ENCODE assay signal across 13 cellular contexts in genomic region chr4:146245246-146245645, GRCh38. TPM values are rescaled to one million over a fixed set of nuclear protein-coding genes. Genes with fewer than 3 reads are reported as not detected.
DNase-seq lines count a peak whose midpoint lies in the region; ATAC-seq and TF ChIP-seq lines count a peak whose summit lies in the region.
"Had no signal": no experiment of that assay in that cellular context is flagged by ENCODE, and none has a peak within 500 bp of the region (broad histone marks: within the 10 kb centered on the region; RNA-seq: fewer than 3 reads in every experiment).

No MANE protein-coding gene starts in this region.

- 48% methylated on average over 3 of the region's 3 CpGs for WGBS in right cardiac atrium
- 61 to 72% methylated on average over 3 of the region's 3 CpGs for WGBS in heart right ventricle, 2 donors
- 60 to 65% methylated on average over 2 to 3 of the region's 3 CpGs for WGBS in upper lobe of left lung, 2 donors

- peaks cover 2% of the 10 kb centered on the region for H3K27me3 Mint-ChIP-seq in activated T-helper 2 cell treated with anti-CD3 and anti-CD28 coated beads, Interferon-gamma antibody, Interleukin-2, Interleukin-4, amounts not matched to agents 10 μg/mL and 5 μg/mL and 100 μg/mL, durations not matched to agents 14 hours and 24 hours and 36 hours (ENCODE audit: low read depth)
- H3K27me3 Mint-ChIP-seq in activated CD4-positive, alpha-beta memory T cell treated with anti-CD3 and anti-CD28 coated beads for 36 hours, result peaks cover 2% of the 10 kb centered on the region

- H3K9me3 ChIP-seq in right cardiac atrium (ENCODE audit: control insufficient read depth, low read length) (no peaks in the 10 kb centered on the region), heart right ventricle (no peaks in the 10 kb centered on the region), upper lobe of left lung (no peaks in the 10 kb centered on the region)
- H3K9me3 ChIP-seq: psoas muscle had no signal

- H3K27ac ChIP-seq in right cardiac atrium (ENCODE audit: low read length) (peak overlapping the region; percentile 85), heart right ventricle (no peak overlapping the region), upper lobe of left lung (peak overlapping the region in 3 of 4 donors; percentile 5 to 34 (median 32))
- H3K27ac ChIP-seq: psoas muscle had no signal

- TF ChIP-seq CTCF in heart right ventricle (IDR thresholded peaks at IDR 0.05) (no peak), upper lobe of left lung (IDR thresholded peaks at IDR 0.05) (no peak)

- TF ChIP-seq POLR2A in upper lobe of left lung (IDR thresholded peaks at IDR 0.05), result no peak

- no peaks in the 10 kb centered on the region for H3K9me3 Mint-ChIP-seq in activated T-helper 2 cell treated with anti-CD3 and anti-CD28 coated beads, Interferon-gamma antibody, Interleukin-2, Interleukin-4, amounts not matched to agents 10 μg/mL and 5 μg/mL and 100 μg/mL, durations not matched to agents 14 hours and 24 hours and 36 hours
- no peaks in the 10 kb centered on the region for H3K9me3 Mint-ChIP-seq in activated CD4-positive, alpha-beta memory T cell treated with anti-CD3 and anti-CD28 coated beads for 36 hours
- H3K9me3 Mint-ChIP-seq: naive thymus-derived CD4-positive, alpha-beta T cell had no signal

- no peaks in the 10 kb centered on the region for H3K36me3 ChIP-seq in heart right ventricle
- no peaks in the 10 kb centered on the region for H3K36me3 ChIP-seq in upper lobe of left lung

- ATAC-seq in right cardiac atrium (peak; percentile 1 to 2), heart right ventricle (no peak), upper lobe of left lung (ENCODE audit: low FRiP score in 2 of 2) (peak; percentile 6 to 44)
- ATAC-seq: naive thymus-derived CD4-positive, alpha-beta T cell; psoas muscle had no signal

- no peaks in the 10 kb centered on the region for H3K27me3 ChIP-seq in right cardiac atrium (ENCODE audit: control insufficient read depth, insufficient read depth)
- H3K27me3 ChIP-seq in heart right ventricle, result no peaks in the 10 kb centered on the region
- no peaks in the 10 kb centered on the region for H3K27me3 ChIP-seq in upper lobe of left lung

- peaks cover 54% of the 10 kb centered on the region for H3K4me1 Mint-ChIP-seq in activated T-helper 2 cell treated with anti-CD3 and anti-CD28 coated beads, Interferon-gamma antibody, Interleukin-2, Interleukin-4, amounts not matched to agents 10 μg/mL and 5 μg/mL and 100 μg/mL, durations not matched to agents 14 hours and 24 hours and 36 hours (ENCODE audit: low read depth)
- H3K4me1 Mint-ChIP-seq in activated CD4-positive, alpha-beta memory T cell treated with anti-CD3 and anti-CD28 coated beads for 36 hours (ENCODE audit: low read depth), result peaks cover 36% of the 10 kb centered on the region

- DNase-seq in right cardiac atrium (peak in 2 of 3 donors; percentile 46 to 76), heart right ventricle (no peak), kidney glomerular epithelial cell (lab: John Stamatoyannopoulos, UW) (peak; percentile 30), upper lobe of left lung (no peak), A172 (ENCODE audit: low spot score) (no peak), SKM-1 treated with dmso at 0.1 percent for 144 hours (lab: John Stamatoyannopoulos, UW; ENCODE audit: unreplicated experiment) (no peak)
- DNase-seq in activated T-helper 2 cell treated with anti-CD3 and anti-CD28 coated beads, Interferon-gamma antibody, Interleukin-2, Interleukin-4, amounts not matched to agents 10 μg/mL and 5 μg/mL and 100 μg/mL, durations not matched to agents 14 hours and 24 hours and 36 hours (ENCODE audit: low spot score), result no peak
- DNase-seq in activated CD4-positive, alpha-beta memory T cell treated with anti-CD3 and anti-CD28 coated beads for 36 hours, result no peak
- DNase-seq: activated CD4-positive, alpha-beta T cell treated with anti-CD3 and anti-CD28 coated beads, Interleukin-2, amount 50 U/mL, for 48 hours; naive thymus-derived CD4-positive, alpha-beta T cell; NCI-H526 had no signal

- no peak overlapping the region for H3K4me3 Mint-ChIP-seq in activated T-helper 2 cell treated with anti-CD3 and anti-CD28 coated beads, Interferon-gamma antibody, Interleukin-2, Interleukin-4, amounts not matched to agents 10 μg/mL and 5 μg/mL and 100 μg/mL, durations not matched to agents 14 hours and 24 hours and 36 hours (ENCODE audit: low read depth)
- no peak overlapping the region for H3K4me3 Mint-ChIP-seq in activated CD4-positive, alpha-beta memory T cell treated with anti-CD3 and anti-CD28 coated beads for 36 hours
- H3K4me3 Mint-ChIP-seq: naive thymus-derived CD4-positive, alpha-beta T cell had no signal

- TF ChIP-seq EP300 in upper lobe of left lung (IDR thresholded peaks at IDR 0.05), result no peak

- intact Hi-C loops in right cardiac atrium (cut with DNase I) (no loop called here), heart right ventricle (cut with DNase I) (loop anchor here in 1 of 10 donors (5.0 kb wide), 1 partner anchor 92 kb away; no protein-coding TSS in a partner anchor)
- intact Hi-C loops in activated T-helper 2 cell treated with anti-CD3 and anti-CD28 coated beads, Interferon-gamma antibody, Interleukin-2, Interleukin-4, amounts not matched to agents 10 μg/mL and 5 μg/mL and 100 μg/mL, durations not matched to agents 14 hours and 24 hours and 36 hours (cut with micrococcal nuclease), result no loop called here
- intact Hi-C loops in activated CD4-positive, alpha-beta memory T cell treated with anti-CD3 and anti-CD28 coated beads for 36 hours (cut with micrococcal nuclease), result no loop called here

- peak overlapping the region; percentile 80 for H3K27ac Mint-ChIP-seq in activated T-helper 2 cell treated with anti-CD3 and anti-CD28 coated beads, Interferon-gamma antibody, Interleukin-2, Interleukin-4, amounts not matched to agents 10 μg/mL and 5 μg/mL and 100 μg/mL, durations not matched to agents 14 hours and 24 hours and 36 hours
- no peak overlapping the region for H3K27ac Mint-ChIP-seq in activated CD4-positive, alpha-beta memory T cell treated with anti-CD3 and anti-CD28 coated beads for 36 hours

- POLR2A ChIA-PET in activated CD4-positive, alpha-beta memory T cell treated with anti-CD3 and anti-CD28 coated beads for 36 hours (lab: Charles Lee), result no interaction called here

- no peak overlapping the region for H3K4me3 ChIP-seq in right cardiac atrium (ENCODE audit: low read length)
- no peak overlapping the region for H3K4me3 ChIP-seq in heart right ventricle
- no peak overlapping the region for H3K4me3 ChIP-seq in upper lobe of left lung
- H3K4me3 ChIP-seq: psoas muscle had no signal

- no peaks in the 10 kb centered on the region for H3K36me3 Mint-ChIP-seq in activated T-helper 2 cell treated with anti-CD3 and anti-CD28 coated beads, Interferon-gamma antibody, Interleukin-2, Interleukin-4, amounts not matched to agents 10 μg/mL and 5 μg/mL and 100 μg/mL, durations not matched to agents 14 hours and 24 hours and 36 hours (ENCODE audit: low read depth)
- no peaks in the 10 kb centered on the region for H3K36me3 Mint-ChIP-seq in activated CD4-positive, alpha-beta memory T cell treated with anti-CD3 and anti-CD28 coated beads for 36 hours
- H3K36me3 Mint-ChIP-seq: naive thymus-derived CD4-positive, alpha-beta T cell had no signal

- H3K4me1 ChIP-seq in right cardiac atrium (ENCODE audit: control insufficient read depth, insufficient read depth, low read length) (peaks cover 12% of the 10 kb centered on the region), heart right ventricle (peaks cover 8 to 58% (median 42%) of the 10 kb centered on the region in 9 donors), upper lobe of left lung (peaks cover 36 to 63% (median 37%) of the 10 kb centered on the region in 4 donors)

- CTCF ChIA-PET in activated CD4-positive, alpha-beta memory T cell treated with anti-CD3 and anti-CD28 coated beads for 36 hours (lab: Charles Lee), result interaction anchor here (1.1 to 1.4 kb wide), 2 partner anchors 14 to 774 kb away, joined by 3 read pairs; no protein-coding TSS in a partner anchor

RNA-seq across cellular contexts. Expression of gene REELD1, which starts 30.9 kb away (rescaled TPM):
- total RNA-seq in right cardiac atrium (under 1 TPM in 1 of 4 donors, not detected in 3; 0.17 TPM), heart right ventricle (under 1 TPM in 4 of 10 donors, not detected in 6; 0.12 to 0.25 (median 0.22) TPM), upper lobe of left lung (1 to 10 TPM in 2 of 6 donors, under 1 TPM in 4; 0.26 to 2.1 (median 0.73) TPM)
- polyA plus RNA-seq in right cardiac atrium (0.18 TPM), heart right ventricle (1 to 10 TPM in 1 of 2 donors, under 1 TPM in 1; 0.12 to 1.4 TPM)
- not detected in 2 replicates for total RNA-seq in activated T-helper 2 cell treated with anti-CD3 and anti-CD28 coated beads, Interferon-gamma antibody, Interleukin-2, Interleukin-4, amounts not matched to agents 10 μg/mL and 5 μg/mL and 100 μg/mL, durations not matched to agents 14 hours and 24 hours and 36 hours
- total RNA-seq in A172 (2014; rRNA removed; shearing (Covaris generic)), result not detected in 2 replicates
- total RNA-seq in activated CD4-positive, alpha-beta memory T cell treated with anti-CD3 and anti-CD28 coated beads for 36 hours, result under 1 TPM in 1 of 2 experiments, not detected in 1; 0.21 TPM
- total RNA-seq: lung microvascular endothelial cell had no signal

Comparison
In these comparisons a context has a peak if more than half of its experiments do, and no peak if none do; other contexts are left out.
1. ATAC-seq: peak in right cardiac atrium (2 of 2) and upper lobe of left lung (2 of 2); none in heart right ventricle (0 of 8).
2. DNase-seq: peak in right cardiac atrium (2 of 3) and kidney glomerular epithelial cell (single experiment); none in heart right ventricle (0 of 2), activated T-helper 2 cell treated with anti-CD3 and anti-CD28 coated beads, Interferon-gamma antibody, Interleukin-2, Interleukin-4, amounts not matched to agents 10 μg/mL and 5 μg/mL and 100 μg/mL, durations not matched to agents 14 hours and 24 hours and 36 hours (single experiment), upper lobe of left lung (0 of 2), A172 (single experiment), SKM-1 treated with dmso at 0.1 percent for 144 hours (single experiment) and activated CD4-positive, alpha-beta memory T cell treated with anti-CD3 and anti-CD28 coated beads for 36 hours (single experiment).
3. H3K27ac ChIP-seq: peak in right cardiac atrium (single experiment) and upper lobe of left lung (3 of 4); none in heart right ventricle (0 of 10).